36 cellular contexts compared by ENCODE assay signal in genomic region chr2:219962801-219963200, GRCh38.
"Had no signal": no experiment of that assay in that cellular context is flagged by ENCODE, and none has a peak within 500 bp of the region (broad histone marks: within the 10 kb centered on the region; RNA-seq: fewer than 3 reads in every experiment).

No MANE protein-coding gene starts in this region.

- H3K27me3 ChIP-seq: ascending aorta, body of pancreas, brain microvascular endothelial cell, breast epithelium had no signal

- H3K36me3 Mint-ChIP-seq: activated CD8-positive, alpha-beta memory T cell treated with anti-CD3 and anti-CD28 coated beads, Interleukin-2, amount 10 ng/mL, durations not matched to agents 7 days and 5 days; activated naive CD4-positive, alpha-beta T cell treated with anti-CD3 and anti-CD28 coated beads, Interleukin-2, amount 10 ng/mL, durations not matched to agents 7 days and 5 days; activated naive CD4-positive, alpha-beta T cell treated with anti-CD3 and anti-CD28 coated beads, Interleukin-2, amount 50 U/mL, for 24 hours; activated naive CD8-positive, alpha-beta T cell; activated naive CD8-positive, alpha-beta T cell treated with anti-CD3 and anti-CD28 coated beads, Interleukin-2, amount 10 ng/mL, durations not matched to agents 7 days and 5 days; WTC11 had no signal

- H3K36me3 ChIP-seq: ascending aorta, brain microvascular endothelial cell, breast epithelium, WERI-Rb-1 had no signal

- H3K9me3 ChIP-seq: ascending aorta, body of pancreas had no signal

- H3K27ac Mint-ChIP-seq: activated CD4-positive, alpha-beta memory T cell treated with anti-CD3 and anti-CD28 coated beads, Interleukin-2, amount 10 ng/mL, durations not matched to agents 7 days and 5 days; activated CD4-positive, alpha-beta T cell treated with anti-CD3 and anti-CD28 coated beads for 36 hours; activated CD4-positive, alpha-beta T cell treated with anti-CD3 and anti-CD28 coated beads, Interleukin-2, amount 10 ng/mL, durations not matched to agents 7 days and 5 days; activated CD8-positive, alpha-beta memory T cell treated with anti-CD3 and anti-CD28 coated beads, Interleukin-2, amount 10 ng/mL, durations not matched to agents 7 days and 5 days; activated CD8-positive, alpha-beta T cell treated with anti-CD3 and anti-CD28 coated beads, Interleukin-2, amount 10 ng/mL, durations not matched to agents 7 days and 5 days; activated naive CD4-positive, alpha-beta T cell treated with anti-CD3 and anti-CD28 coated beads, Interleukin-2, amount 10 ng/mL, durations not matched to agents 7 days and 5 days; activated naive CD4-positive, alpha-beta T cell treated with anti-CD3 and anti-CD28 coated beads, Interleukin-2, amount 50 U/mL, for 24 hours; activated naive CD8-positive, alpha-beta T cell; activated naive CD8-positive, alpha-beta T cell treated with anti-CD3 and anti-CD28 coated beads, Interleukin-2, amount 10 ng/mL, durations not matched to agents 7 days and 5 days; activated naive CD8-positive, alpha-beta T cell treated with anti-CD3 and anti-CD28 coated beads, Interleukin-2, amount 50 U/mL, for 24 hours; activated T-cell treated with anti-CD3 and anti-CD28 coated beads, Interleukin-2, amount 50 U/mL, for 24 hours; activated T-helper 2 cell treated with anti-CD3 and anti-CD28 coated beads, Interferon-gamma antibody, Interleukin-2, Interleukin-4, amounts not matched to agents 10 μg/mL and 5 μg/mL and 100 μg/mL, durations not matched to agents 14 hours and 24 hours and 36 hours; T-helper 1 cell treated with Interleukin-12 subunit alpha and Interleukin-12 subunit beta and Interleukin-4 antibody, amounts not matched to agents 30 μg/mL and 1 μg/mL, for 36 hours; T-helper 2 cell treated with Interferon-gamma antibody and Interleukin-4, amounts not matched to agents 5 μg/mL and 100 μg/mL, for 36 hours; WTC11 had no signal

- H3K4me1 ChIP-seq: ascending aorta, body of pancreas, breast epithelium had no signal

- H3K4me3 ChIP-seq: ascending aorta, body of pancreas, breast epithelium had no signal

- H3K9me3 Mint-ChIP-seq: activated CD4-positive, alpha-beta memory T cell treated with anti-CD3 and anti-CD28 coated beads, Interleukin-2, amount 10 ng/mL, durations not matched to agents 7 days and 5 days; activated CD4-positive, alpha-beta T cell treated with anti-CD3 and anti-CD28 coated beads, Interleukin-2, amount 10 ng/mL, durations not matched to agents 7 days and 5 days; activated naive CD4-positive, alpha-beta T cell treated with anti-CD3 and anti-CD28 coated beads, Interleukin-2, amount 10 ng/mL, durations not matched to agents 7 days and 5 days; activated naive CD8-positive, alpha-beta T cell treated with anti-CD3 and anti-CD28 coated beads, Interleukin-2, amount 10 ng/mL, durations not matched to agents 7 days and 5 days; activated naive CD8-positive, alpha-beta T cell treated with anti-CD3 and anti-CD28 coated beads, Interleukin-2, amount 50 U/mL, for 24 hours; activated T-cell treated with anti-CD3 and anti-CD28 coated beads, Interleukin-2, amount 50 U/mL, for 24 hours; activated T-helper 2 cell treated with anti-CD3 and anti-CD28 coated beads, Interferon-gamma antibody, Interleukin-2, Interleukin-4, amounts not matched to agents 10 μg/mL and 5 μg/mL and 100 μg/mL, durations not matched to agents 14 hours and 24 hours and 36 hours; T-helper 1 cell treated with Interleukin-12 subunit alpha and Interleukin-12 subunit beta and Interleukin-4 antibody, amounts not matched to agents 30 μg/mL and 1 μg/mL, for 36 hours; T-helper 2 cell treated with Interferon-gamma antibody and Interleukin-4, amounts not matched to agents 5 μg/mL and 100 μg/mL, for 36 hours; WTC11 had no signal

- H3K4me3 Mint-ChIP-seq: activated CD4-positive, alpha-beta memory T cell treated with anti-CD3 and anti-CD28 coated beads, Interleukin-2, amount 10 ng/mL, durations not matched to agents 7 days and 5 days; activated CD4-positive, alpha-beta T cell treated with anti-CD3 and anti-CD28 coated beads for 36 hours; activated CD4-positive, alpha-beta T cell treated with anti-CD3 and anti-CD28 coated beads, Interleukin-2, amount 10 ng/mL, durations not matched to agents 7 days and 5 days; activated CD8-positive, alpha-beta memory T cell treated with anti-CD3 and anti-CD28 coated beads, Interleukin-2, amount 10 ng/mL, durations not matched to agents 7 days and 5 days; activated CD8-positive, alpha-beta T cell treated with anti-CD3 and anti-CD28 coated beads, Interleukin-2, amount 10 ng/mL, durations not matched to agents 7 days and 5 days; activated naive CD4-positive, alpha-beta T cell treated with anti-CD3 and anti-CD28 coated beads, Interleukin-2, amount 10 ng/mL, durations not matched to agents 7 days and 5 days; activated naive CD4-positive, alpha-beta T cell treated with anti-CD3 and anti-CD28 coated beads, Interleukin-2, amount 50 U/mL, for 24 hours; activated naive CD8-positive, alpha-beta T cell; activated naive CD8-positive, alpha-beta T cell treated with anti-CD3 and anti-CD28 coated beads, Interleukin-2, amount 10 ng/mL, durations not matched to agents 7 days and 5 days; activated naive CD8-positive, alpha-beta T cell treated with anti-CD3 and anti-CD28 coated beads, Interleukin-2, amount 50 U/mL, for 24 hours; activated T-cell treated with anti-CD3 and anti-CD28 coated beads, Interleukin-2, amount 50 U/mL, for 24 hours; T-helper 1 cell treated with Interleukin-12 subunit alpha and Interleukin-12 subunit beta and Interleukin-4 antibody, amounts not matched to agents 30 μg/mL and 1 μg/mL, for 36 hours; T-helper 2 cell treated with Interferon-gamma antibody and Interleukin-4, amounts not matched to agents 5 μg/mL and 100 μg/mL, for 36 hours; WTC11 had no signal

- DNase-seq: activated CD4-positive, alpha-beta memory T cell treated with anti-CD3 and anti-CD28 coated beads, Interleukin-2, amount 10 ng/mL, durations not matched to agents 7 days and 5 days; activated CD4-positive, alpha-beta T cell treated with anti-CD3 and anti-CD28 coated beads for 1 hour; activated CD4-positive, alpha-beta T cell treated with anti-CD3 and anti-CD28 coated beads for 36 hours; activated CD4-positive, alpha-beta T cell treated with anti-CD3 and anti-CD28 coated beads, Interleukin-2, amount 10 ng/mL, durations not matched to agents 7 days and 5 days; activated CD4-positive, alpha-beta T cell treated with anti-CD3 and anti-CD28 coated beads, Interleukin-2, amount 50 U/mL, for 48 hours; activated CD4-positive, CD25-positive, alpha-beta regulatory T cell; activated CD8-positive, alpha-beta memory T cell treated with anti-CD3 and anti-CD28 coated beads for 24 hours; activated CD8-positive, alpha-beta memory T cell treated with anti-CD3 and anti-CD28 coated beads, Interleukin-2, amount 10 ng/mL, durations not matched to agents 7 days and 5 days; activated CD8-positive, alpha-beta memory T cell treated with anti-CD3 and anti-CD28 coated beads, Interleukin-2, amount 50 U/mL, for 48 hours; activated CD8-positive, alpha-beta T cell treated with anti-CD3 and anti-CD28 coated beads, Interleukin-2, amount 10 ng/mL, durations not matched to agents 7 days and 5 days; activated effector memory CD4-positive, alpha-beta T cell treated with Interleukin-2 at 50 U/mL for 16 hours; activated gamma-delta T cell; activated naive CD4-positive, alpha-beta T cell treated with anti-CD3 and anti-CD28 coated beads, Interleukin-2, amount 10 ng/mL, durations not matched to agents 7 days and 5 days; activated naive CD4-positive, alpha-beta T cell treated with Interleukin-2 at 50 U/mL for 16 hours; activated naive CD8-positive, alpha-beta T cell treated with anti-CD3 and anti-CD28 coated beads, Interleukin-2, amount 10 ng/mL, durations not matched to agents 7 days and 5 days; activated naive CD8-positive, alpha-beta T cell treated with anti-CD3 and anti-CD28 coated beads, Interleukin-2, amount 50 U/mL, for 24 hours; activated T-cell treated with anti-CD3 and anti-CD28 coated beads, Interleukin-2, amount 50 U/mL, for 24 hours; activated T-cell treated with anti-CD3 and anti-CD28 coated beads, Interleukin-2, amount 50 U/mL, for 48 hours; amygdala; anterior cingulate cortex; body of pancreas; brain microvascular endothelial cell; central memory CD4-positive, alpha-beta T cell; SW 1271; T-helper 1 cell; T-helper 2 cell; T-helper 9 cell; WERI-Rb-1 had no signal

- H3K27ac ChIP-seq: ascending aorta, body of pancreas, brain microvascular endothelial cell, breast epithelium, WERI-Rb-1 had no signal

- H3K4me1 Mint-ChIP-seq: activated CD4-positive, alpha-beta memory T cell treated with anti-CD3 and anti-CD28 coated beads, Interleukin-2, amount 10 ng/mL, durations not matched to agents 7 days and 5 days; activated CD4-positive, alpha-beta T cell treated with anti-CD3 and anti-CD28 coated beads for 36 hours; activated CD4-positive, alpha-beta T cell treated with anti-CD3 and anti-CD28 coated beads, Interleukin-2, amount 10 ng/mL, durations not matched to agents 7 days and 5 days; activated CD8-positive, alpha-beta memory T cell treated with anti-CD3 and anti-CD28 coated beads, Interleukin-2, amount 10 ng/mL, durations not matched to agents 7 days and 5 days; activated naive CD4-positive, alpha-beta T cell treated with anti-CD3 and anti-CD28 coated beads, Interleukin-2, amount 10 ng/mL, durations not matched to agents 7 days and 5 days; activated naive CD4-positive, alpha-beta T cell treated with anti-CD3 and anti-CD28 coated beads, Interleukin-2, amount 50 U/mL, for 24 hours; activated naive CD8-positive, alpha-beta T cell treated with anti-CD3 and anti-CD28 coated beads, Interleukin-2, amount 10 ng/mL, durations not matched to agents 7 days and 5 days; activated naive CD8-positive, alpha-beta T cell treated with anti-CD3 and anti-CD28 coated beads, Interleukin-2, amount 50 U/mL, for 24 hours had no signal

- H3K27me3 Mint-ChIP-seq: activated CD4-positive, alpha-beta memory T cell treated with anti-CD3 and anti-CD28 coated beads, Interleukin-2, amount 10 ng/mL, durations not matched to agents 7 days and 5 days; activated CD4-positive, alpha-beta T cell treated with anti-CD3 and anti-CD28 coated beads, Interleukin-2, amount 10 ng/mL, durations not matched to agents 7 days and 5 days; activated CD8-positive, alpha-beta memory T cell treated with anti-CD3 and anti-CD28 coated beads, Interleukin-2, amount 10 ng/mL, durations not matched to agents 7 days and 5 days; activated naive CD4-positive, alpha-beta T cell treated with anti-CD3 and anti-CD28 coated beads, Interleukin-2, amount 10 ng/mL, durations not matched to agents 7 days and 5 days; activated naive CD8-positive, alpha-beta T cell; activated naive CD8-positive, alpha-beta T cell treated with anti-CD3 and anti-CD28 coated beads, Interleukin-2, amount 10 ng/mL, durations not matched to agents 7 days and 5 days; activated naive CD8-positive, alpha-beta T cell treated with anti-CD3 and anti-CD28 coated beads, Interleukin-2, amount 50 U/mL, for 24 hours; activated T-cell treated with anti-CD3 and anti-CD28 coated beads, Interleukin-2, amount 50 U/mL, for 24 hours had no signal
